13 cellular contexts compared by ENCODE assay signal in genomic region chr18:45166341-45167108, GRCh38.
DNase-seq lines count a peak whose midpoint lies in the region; ATAC-seq and TF ChIP-seq lines count a peak whose summit lies in the region.
"Had no signal": no experiment of that assay in that cellular context is flagged by ENCODE, and none has a peak within 500 bp of the region (broad histone marks: within the 10 kb centered on the region; RNA-seq: fewer than 3 reads in every experiment).

No MANE protein-coding gene starts in this region.

- no peaks in the 10 kb centered on the region for H3K9me3 ChIP-seq in transverse colon
- H3K9me3 ChIP-seq: testis had no signal

- in situ Hi-C loops in transverse colon (cut with MboI; ENCODE audit: low pct_ligation_motif_present in 1 of 4, low pct_unique_long_range_greater_than_20kb in 1 of 4, low sequenced_read_pairs in 3 of 4) = no loop called here

- TF ChIP-seq CTCF in foreskin fibroblast (IDR thresholded peaks at IDR 0.05; ENCODE audit: low read depth, low read length) (no peak), transverse colon (IDR thresholded peaks at IDR 0.05) (no peak)

- 0 to 39% methylated on average over 1 to 8 of the region's 8 CpGs for WGBS in transverse colon (ENCODE audit: low coverage in 1 of 2), 2 donors

- peaks cover 0 to 24% (median 6%) of the 10 kb centered on the region in 4 donors for H3K4me1 ChIP-seq in transverse colon
- H3K4me1 ChIP-seq: testis had no signal

- no peak for TF ChIP-seq POLR2A in transverse colon (IDR thresholded peaks at IDR 0.05)

- DNase-seq in NCI-H510A treated with DMSO at 0.1 percent for 48 hours (lab: John Stamatoyannopoulos, UW) = peak; percentile 34
- DNase-seq in NCI-H510A (lab: John Stamatoyannopoulos, UW) = no peak
- DNase-seq in SW480 (ENCODE audit: low spot score) = peak; percentile 0
- peak; percentile 96 to 97 for DNase-seq in foreskin fibroblast
- peak; percentile 46 for DNase-seq in transverse colon
- DNase-seq in NCI-H2107 (lab: John Stamatoyannopoulos, UW) = no peak
- DNase-seq: 8988T, naive B cell, NCI-H345, T-helper 1 cell, testis had no signal

- peaks cover 49% of the 10 kb centered on the region for H3K27me3 ChIP-seq in transverse colon
- H3K27me3 ChIP-seq: testis had no signal

- peak overlapping the region; percentile 41 to 69 (median 59) for H3K27ac ChIP-seq in transverse colon
- H3K27ac ChIP-seq: testis had no signal

- H3K4me3 ChIP-seq in foreskin fibroblast (ENCODE audit: low read depth in 1 of 2, low read length in 2 of 2) (no peak overlapping the region), transverse colon (no peak overlapping the region)
- H3K4me3 ChIP-seq: testis had no signal

- intact Hi-C loops in transverse colon (cut with DNase I; ENCODE audit: low total_unique reads) = no loop called here

- ATAC-seq in GM21367 (IDR thresholded peaks at IDR 0.05; ENCODE audit: unreplicated experiment) (no peak), HG02759 (IDR thresholded peaks at IDR 0.05; ENCODE audit: unreplicated experiment) (no peak)

- no peaks in the 10 kb centered on the region for H3K36me3 ChIP-seq in transverse colon

- no peak for TF ChIP-seq EP300 in transverse colon (IDR thresholded peaks at IDR 0.05; ENCODE audit: low read depth)

Comparison
In these comparisons a context has a peak if more than half of its experiments do, and no peak if none do; other contexts are left out.
1. DNase-seq: peak in NCI-H510A treated with DMSO at 0.1 percent for 48 hours (single experiment), SW480 (single experiment), foreskin fibroblast (2 of 2) and transverse colon (single experiment); none in NCI-H510A (single experiment) and NCI-H2107 (single experiment).